ENCODE assay signal across 1 cellular context in genomic region chrX:155094468-155095061, GRCh38.
TF ChIP-seq lines count a peak whose summit lies in the region.

No MANE protein-coding gene starts in this region.

TF ChIP-seq in GM23338, 12 proteins besides CTCF, POLR2A, EP300 and RAD21 (continued from another document):
- no peak for TF ChIP-seq ZNF462 (CRISPR knock-in tag; IDR thresholded peaks at IDR 0.05)
- TF ChIP-seq EZH2 (IDR thresholded peaks at IDR 0.05; ENCODE audit: low read depth, unreplicated experiment) = no peak
- no peak for TF ChIP-seq ZNF331 (CRISPR knock-in tag; IDR thresholded peaks at IDR 0.05; ENCODE audit: low read depth)
- no peak for TF ChIP-seq CREB1 (CRISPR knock-in tag; IDR thresholded peaks at IDR 0.05; ENCODE audit: low read depth)
- TF ChIP-seq NANOG (IDR thresholded peaks at IDR 0.05; ENCODE audit: borderline replicate concordance) = no peak
- TF ChIP-seq ZNF114 (CRISPR knock-in tag; IDR thresholded peaks at IDR 0.05) = no peak
- TF ChIP-seq STAT1 (IDR thresholded peaks at IDR 0.05; ENCODE audit: unreplicated experiment) = no peak
- no peak for TF ChIP-seq REST (IDR thresholded peaks at IDR 0.05; ENCODE audit: unreplicated experiment)
- TF ChIP-seq JUNB (IDR thresholded peaks at IDR 0.05; ENCODE audit: unreplicated experiment) = no peak
TF ChIP-seq in GM23338: peak in this region for 0.
